ENCODE assay signal across 1 cellular context in genomic region chr17:58391302-58391984, GRCh38.
A peak's percentile ranks its signal among the peaks of the same experiment; 100 is the strongest.
TF ChIP-seq lines count a peak whose summit lies in the region.

No MANE protein-coding gene starts in this region.

TF ChIP-seq in K562, 482 proteins besides CTCF, POLR2A, EP300 and RAD21 (continued from another document and continues in another):
- TF ChIP-seq, protein P1, sequence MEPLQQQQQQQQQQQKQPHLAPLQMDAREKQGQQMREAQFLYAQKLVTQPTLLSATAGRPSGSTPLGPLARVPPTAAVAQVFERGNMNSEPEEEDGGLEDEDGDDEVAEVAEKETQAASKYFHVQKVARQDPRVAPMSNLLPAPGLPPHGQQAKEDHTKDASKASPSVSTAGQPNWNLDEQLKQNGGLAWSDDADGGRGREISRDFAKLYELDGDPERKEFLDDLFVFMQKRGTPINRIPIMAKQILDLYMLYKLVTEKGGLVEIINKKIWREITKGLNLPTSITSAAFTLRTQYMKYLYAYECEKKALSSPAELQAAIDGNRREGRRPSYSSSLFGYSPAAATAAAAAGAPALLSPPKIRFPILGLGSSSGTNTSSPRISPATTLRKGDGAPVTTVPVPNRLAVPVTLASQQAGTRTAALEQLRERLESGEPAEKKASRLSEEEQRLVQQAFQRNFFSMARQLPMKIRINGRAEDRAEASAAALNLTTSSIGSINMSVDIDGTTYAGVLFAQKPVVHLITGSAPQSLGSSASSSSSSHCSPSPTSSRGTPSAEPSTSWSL (CRISPR knock-in tag; IDR thresholded peaks at IDR 0.05; ENCODE audit: borderline replicate concordance) = no peak
- TF ChIP-seq EP400 (IDR thresholded peaks at IDR 0.05) = no peak
- TF ChIP-seq TBL1XR1 (IDR thresholded peaks at IDR 0.05; ENCODE audit: low read length in 2 of 2) = peak in 1 of 2 experiments; percentile 58; a peak in 1 of 4 replicates
- no peak for TF ChIP-seq LARP7 (IDR thresholded peaks at IDR 0.05)
- TF ChIP-seq ZNF24 (IDR thresholded peaks at IDR 0.05) = no peak
- TF ChIP-seq, protein P2, sequence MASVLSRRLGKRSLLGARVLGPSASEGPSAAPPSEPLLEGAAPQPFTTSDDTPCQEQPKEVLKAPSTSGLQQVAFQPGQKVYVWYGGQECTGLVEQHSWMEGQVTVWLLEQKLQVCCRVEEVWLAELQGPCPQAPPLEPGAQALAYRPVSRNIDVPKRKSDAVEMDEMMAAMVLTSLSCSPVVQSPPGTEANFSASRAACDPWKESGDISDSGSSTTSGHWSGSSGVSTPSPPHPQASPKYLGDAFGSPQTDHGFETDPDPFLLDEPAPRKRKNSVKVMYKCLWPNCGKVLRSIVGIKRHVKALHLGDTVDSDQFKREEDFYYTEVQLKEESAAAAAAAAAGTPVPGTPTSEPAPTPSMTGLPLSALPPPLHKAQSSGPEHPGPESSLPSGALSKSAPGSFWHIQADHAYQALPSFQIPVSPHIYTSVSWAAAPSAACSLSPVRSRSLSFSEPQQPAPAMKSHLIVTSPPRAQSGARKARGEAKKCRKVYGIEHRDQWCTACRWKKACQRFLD (CRISPR knock-in tag; IDR thresholded peaks at IDR 0.05) = no peak
- no peak for TF ChIP-seq SLC30A9 (CRISPR knock-in tag; IDR thresholded peaks at IDR 0.05)
- no peak for TF ChIP-seq TFAM (CRISPR knock-in tag; conservative IDR thresholded peaks at IDR 0.05)
- 0 out of 4 replicates have a peak, but pooled peaks of 1 of the 2 experiments have one; percentile 39 for TF ChIP-seq SRF (CRISPR knock-in tag; IDR thresholded peaks at IDR 0.05)
- TF ChIP-seq, protein P3, sequence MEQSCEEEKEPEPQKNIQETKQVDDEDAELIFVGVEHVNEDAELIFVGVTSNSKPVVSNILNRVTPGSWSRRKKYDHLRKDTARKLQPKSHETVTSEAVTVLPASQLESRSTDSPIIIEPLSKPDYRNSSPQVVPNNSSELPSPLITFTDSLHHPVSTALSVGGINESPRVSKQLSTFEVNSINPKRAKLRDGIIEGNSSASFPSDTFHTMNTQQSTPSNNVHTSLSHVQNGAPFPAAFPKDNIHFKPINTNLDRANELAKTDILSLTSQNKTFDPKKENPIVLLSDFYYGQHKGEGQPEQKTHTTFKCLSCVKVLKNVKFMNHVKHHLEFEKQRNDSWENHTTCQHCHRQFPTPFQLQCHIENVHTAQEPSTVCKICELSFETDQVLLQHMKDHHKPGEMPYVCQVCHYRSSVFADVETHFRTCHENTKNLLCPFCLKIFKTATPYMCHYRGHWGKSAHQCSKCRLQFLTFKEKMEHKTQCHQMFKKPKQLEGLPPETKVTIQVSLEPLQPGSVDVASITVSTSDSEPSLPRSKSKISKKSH (CRISPR knock-in tag; IDR thresholded peaks at IDR 0.05) = no peak
- peak; percentile 81 for TF ChIP-seq PKNOX1 (IDR thresholded peaks at IDR 0.05)
- TF ChIP-seq GATAD2A (IDR thresholded peaks at IDR 0.05) = 0 out of 2 replicates have a peak, but pooled peaks have one; percentile 23
- TF ChIP-seq, protein P4, sequence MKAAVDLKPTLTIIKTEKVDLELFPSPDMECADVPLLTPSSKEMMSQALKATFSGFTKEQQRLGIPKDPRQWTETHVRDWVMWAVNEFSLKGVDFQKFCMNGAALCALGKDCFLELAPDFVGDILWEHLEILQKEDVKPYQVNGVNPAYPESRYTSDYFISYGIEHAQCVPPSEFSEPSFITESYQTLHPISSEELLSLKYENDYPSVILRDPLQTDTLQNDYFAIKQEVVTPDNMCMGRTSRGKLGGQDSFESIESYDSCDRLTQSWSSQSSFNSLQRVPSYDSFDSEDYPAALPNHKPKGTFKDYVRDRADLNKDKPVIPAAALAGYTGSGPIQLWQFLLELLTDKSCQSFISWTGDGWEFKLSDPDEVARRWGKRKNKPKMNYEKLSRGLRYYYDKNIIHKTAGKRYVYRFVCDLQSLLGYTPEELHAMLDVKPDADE (conservative IDR thresholded peaks at IDR 0.05; ENCODE audit: control insufficient read depth, low read depth, low read length) = no peak
- TF ChIP-seq HNRNPH1 (optimal IDR thresholded peaks at IDR 0.05; ENCODE audit: low read depth, low read length) = no peak
- TF ChIP-seq ESRRA (IDR thresholded peaks at IDR 0.05; ENCODE audit: borderline replicate concordance, low read depth) = 0 out of 2 replicates have a peak, but pooled peaks have one; percentile 16
- TF ChIP-seq FOS (IDR thresholded peaks at IDR 0.05; ENCODE audit: extremely low read depth, insufficient read length) = no peak
- TF ChIP-seq PHTF2 (CRISPR knock-in tag; IDR thresholded peaks at IDR 0.05) = no peak
- peak; percentile 59; the same call in 1 of the 2 replicates for TF ChIP-seq HDAC2 (IDR thresholded peaks at IDR 0.05)
- TF ChIP-seq SREBF1 (IDR thresholded peaks at IDR 0.05; ENCODE audit: borderline replicate concordance, low read depth, low read length) = no peak
- TF ChIP-seq ARID4B (CRISPR knock-in tag; IDR thresholded peaks at IDR 0.05) = no peak
- no peak for TF ChIP-seq ZNF124 (CRISPR knock-in tag; IDR thresholded peaks at IDR 0.05)
- peak in 1 of 2 experiments; percentile 32; a peak in 1 of 4 replicates for TF ChIP-seq NRF1 (conservative IDR thresholded peaks at IDR 0.05 in 1 of 2, IDR thresholded peaks at IDR 0.05 in 1 of 2)
- peak; percentile 24; the same call in 1 of the 2 replicates for TF ChIP-seq NCOR1 (IDR thresholded peaks at IDR 0.05)
- no peak for TF ChIP-seq ILF3 (IDR thresholded peaks at IDR 0.05; ENCODE audit: borderline replicate concordance)
- no peak for TF ChIP-seq MBD1 (CRISPR knock-in tag; IDR thresholded peaks at IDR 0.05)
- no peak for TF ChIP-seq PBX2 (CRISPR knock-in tag; IDR thresholded peaks at IDR 0.05; ENCODE audit: low read depth)
- peak; percentile 56 for TF ChIP-seq PBX2 (tag; conservative IDR thresholded peaks at IDR 0.05; ENCODE audit: low read depth)
- no peak for TF ChIP-seq ZNF77 (CRISPR knock-in tag; IDR thresholded peaks at IDR 0.05)
- peak; percentile 99 for TF ChIP-seq NFIC (IDR thresholded peaks at IDR 0.05)
- no peak for TF ChIP-seq MAFF (IDR thresholded peaks at IDR 0.05; ENCODE audit: low read length)
- TF ChIP-seq FOXJ2 (tag; IDR thresholded peaks at IDR 0.05) = peak; percentile 41; the same call in 1 of the 2 replicates
- TF ChIP-seq CREM (IDR thresholded peaks at IDR 0.05; ENCODE audit: low read depth) = peak; percentile 51
- no peak for TF ChIP-seq POLR2AphosphoS2 (IDR thresholded peaks at IDR 0.05; ENCODE audit: low read length)
- TF ChIP-seq SOX6 (IDR thresholded peaks at IDR 0.05) = peak; percentile 88
- no peak for TF ChIP-seq RBM22 (IDR thresholded peaks at IDR 0.05; ENCODE audit: low read depth, low read length, poor library complexity, severe bottlenecking)
- peak; percentile 82 for TF ChIP-seq DPF2 (IDR thresholded peaks at IDR 0.05)
- no peak for TF ChIP-seq SRSF1 (IDR thresholded peaks at IDR 0.05; ENCODE audit: low read depth, low read length)
- TF ChIP-seq SMAD1 (IDR thresholded peaks at IDR 0.05; ENCODE audit: low read depth, low read length, partially characterized antibody) = peak; percentile 93
- TF ChIP-seq ZKSCAN1 (IDR thresholded peaks at IDR 0.05; ENCODE audit: low read depth, low read length) = 0 out of 2 replicates have a peak, but pooled peaks have one; percentile 30
- no peak for TF ChIP-seq HNRNPL (IDR thresholded peaks at IDR 0.05; ENCODE audit: low read depth, low read length)
- TF ChIP-seq SNRNP70 (optimal IDR thresholded peaks at IDR 0.05; ENCODE audit: low read depth, low read length) = no peak
- peak; percentile 72; the same call in 1 of the 2 replicates for TF ChIP-seq FOXA1 (IDR thresholded peaks at IDR 0.05; ENCODE audit: borderline replicate concordance)
- peak; percentile 36; the same call in 1 of the 2 replicates for TF ChIP-seq CBFA2T2 (conservative IDR thresholded peaks at IDR 0.05)
- TF ChIP-seq LCOR (CRISPR knock-in tag; IDR thresholded peaks at IDR 0.05) = 0 out of 2 replicates have a peak, but pooled peaks have one; percentile 18
- peak; percentile 70 to 74; a peak in 2 of 4 replicates for TF ChIP-seq TEAD1 (CRISPR knock-in tag; IDR thresholded peaks at IDR 0.05)
- no peak for TF ChIP-seq IFI16 (CRISPR knock-in tag; IDR thresholded peaks at IDR 0.05)
- no peak for TF ChIP-seq HES1 (IDR thresholded peaks at IDR 0.05; ENCODE audit: low read depth)
- no peak for TF ChIP-seq FOXJ3 (CRISPR knock-in tag; IDR thresholded peaks at IDR 0.05)
- TF ChIP-seq ESRRB (CRISPR knock-in tag; IDR thresholded peaks at IDR 0.05; ENCODE audit: borderline replicate concordance) = no peak
- peak; percentile 60; the same call in 1 of the 2 replicates for TF ChIP-seq FOXM1 (IDR thresholded peaks at IDR 0.05; ENCODE audit: low read depth)
- no peak for TF ChIP-seq FOXM1 (CRISPR knock-in tag; IDR thresholded peaks at IDR 0.05; ENCODE audit: low read depth)
- peak; percentile 90 for TF ChIP-seq CTBP1 (IDR thresholded peaks at IDR 0.05; ENCODE audit: borderline replicate concordance)
- no peak for TF ChIP-seq BRCA1 (IDR thresholded peaks at IDR 0.05)
- TF ChIP-seq BRCA1 (CRISPR knock-in tag; IDR thresholded peaks at IDR 0.05) = no peak
- TF ChIP-seq, protein P5, sequence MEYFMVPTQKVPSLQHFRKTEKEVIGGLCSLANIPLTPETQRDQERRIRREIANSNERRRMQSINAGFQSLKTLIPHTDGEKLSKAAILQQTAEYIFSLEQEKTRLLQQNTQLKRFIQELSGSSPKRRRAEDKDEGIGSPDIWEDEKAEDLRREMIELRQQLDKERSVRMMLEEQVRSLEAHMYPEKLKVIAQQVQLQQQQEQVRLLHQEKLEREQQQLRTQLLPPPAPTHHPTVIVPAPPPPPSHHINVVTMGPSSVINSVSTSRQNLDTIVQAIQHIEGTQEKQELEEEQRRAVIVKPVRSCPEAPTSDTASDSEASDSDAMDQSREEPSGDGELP (CRISPR knock-in tag; IDR thresholded peaks at IDR 0.05; ENCODE audit: borderline replicate concordance) = no peak
